Comparison of ENCODE assay signal across 18 cellular contexts in the genomic region with DNA sequence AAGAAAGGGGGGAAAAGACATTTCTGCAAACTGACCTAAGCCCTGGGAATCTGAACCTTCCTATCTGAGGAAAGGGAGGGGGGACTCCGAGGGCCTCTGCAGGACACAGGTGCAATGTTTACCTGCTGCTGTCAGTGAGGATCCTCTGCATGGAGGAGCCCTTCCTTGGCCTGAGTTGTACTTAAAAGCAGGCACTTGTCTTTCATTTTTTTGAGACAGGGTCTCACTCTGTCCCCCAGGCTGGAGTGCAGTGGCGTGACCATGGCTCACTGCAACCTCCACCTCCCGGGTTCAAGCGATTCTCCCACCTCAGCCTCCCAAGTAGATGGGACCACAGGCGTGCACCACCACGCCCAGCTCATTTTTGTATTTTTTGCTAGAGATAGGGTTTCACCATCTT. TPM values are rescaled to one million over a fixed set of nuclear protein-coding genes. Genes with fewer than 3 reads are reported as not detected.
"Had no signal": no experiment of that assay in that cellular context is flagged by ENCODE, and none has a peak within 500 bp of the region (broad histone marks: within the 10 kb centered on the region; RNA-seq: fewer than 3 reads in every experiment).

No MANE protein-coding gene starts in this region.

RNA-seq across cellular contexts. Expression of a gene that starts 13.2 kb away (rescaled TPM):
- total RNA-seq: chondrocyte, colonic mucosa, endothelial cell of umbilical vein, epithelial cell of proximal tubule, esophagus muscularis mucosa, fibroblast of lung, foreskin keratinocyte, gastroesophageal sphincter, heart left ventricle, left ventricle myocardium superior, lower lobe of right lung, natural killer cell, occipital lobe, subcutaneous adipose tissue, uterus had no signal
- polyA plus RNA-seq: endothelial cell of umbilical vein, neural cell, ovary, stomach had no signal
